ENCODE assay signal across 8 cellular contexts in genomic region chr17:30116345-30116660, GRCh38. TPM values are rescaled to one million over a fixed set of nuclear protein-coding genes. Genes with fewer than 3 reads are reported as not detected.
DNase-seq lines count a peak whose midpoint lies in the region; ATAC-seq and TF ChIP-seq lines count a peak whose summit lies in the region.

No MANE protein-coding gene starts in this region.

- H3K4me2 ChIP-seq in fibroblast of lung (ENCODE audit: extremely low read depth, insufficient read depth, low read length): peak overlapping the region; percentile 91

- H3K9ac ChIP-seq in fibroblast of lung (ENCODE audit: insufficient read depth, low read length): peak overlapping the region; percentile 100
- peak overlapping the region; percentile 99 for H3K9ac ChIP-seq in rectal smooth muscle tissue (ENCODE audit: low read length)

- intact Hi-C loops in Panc1 (cut with micrococcal nuclease; ENCODE audit: unreplicated experiment): no loop called here

- peaks cover 16% of the 10 kb centered on the region for H3K36me3 ChIP-seq in Panc1 (ENCODE audit: control insufficient read depth, insufficient read depth, low read length)
- H3K36me3 ChIP-seq in fibroblast of lung (ENCODE audit: control insufficient read depth, insufficient read depth, low read length): peaks cover 2% of the 10 kb centered on the region
- no peaks in the 10 kb centered on the region for H3K36me3 ChIP-seq in rectal smooth muscle tissue (ENCODE audit: control insufficient read depth, insufficient read depth, low read length)

- TSS peak; percentile 99 for BruUV-seq in Panc1 (replicated peaks; lab: Mats Ljungman, UMichigan)

- POLR2A ChIA-PET in Panc1 (lab: Charles Lee): no interaction called here

- DNase-seq in Panc1 (ENCODE audit: low read depth, low spot score) (no peak), fibroblast of lung (ENCODE audit: low read depth in 2 of 2) (no peak), COLO829 (ENCODE audit: low spot score) (no peak), NCI-H1048 (lab: John Stamatoyannopoulos, UW) (no peak)

- H3K27ac ChIP-seq in Panc1 (ENCODE audit: low read length): peak overlapping the region; percentile 99
- H3K27ac ChIP-seq in fibroblast of lung (ENCODE audit: insufficient read depth, low read length): peak overlapping the region; percentile 100
- H3K27ac ChIP-seq in rectal smooth muscle tissue (ENCODE audit: low read depth, low read length): peak overlapping the region; percentile 99

- H3K4me3 ChIP-seq in Panc1 (ENCODE audit: low read depth in 2 of 2, low read length in 2 of 2): peak overlapping the region; percentile 79 to 99
- peak overlapping the region; percentile 89 to 99 (median 96) for H3K4me3 ChIP-seq in fibroblast of lung (replicated peaks in 1 of 4; ENCODE audit: control extremely low read depth in 1 of 4, insufficient read depth in 1 of 4, low read depth in 3 of 4, low read length in 4 of 4)
- H3K4me3 ChIP-seq in rectal smooth muscle tissue (ENCODE audit: low read length): peak overlapping the region; percentile 99

- H4K20me1 ChIP-seq in fibroblast of lung (ENCODE audit: control insufficient read depth, extremely low read depth, insufficient read depth, low read length): no peaks in the 10 kb centered on the region

- ATAC-seq in GM18502 (IDR thresholded peaks at IDR 0.05; ENCODE audit: poor library complexity, unreplicated experiment) (peak; percentile 11), Panc1 (peak; percentile 35), HG03520 (IDR thresholded peaks at IDR 0.05; ENCODE audit: unreplicated experiment) (no peak), HG03457 (IDR thresholded peaks at IDR 0.05; ENCODE audit: unreplicated experiment) (no peak)

- no peaks in the 10 kb centered on the region for H3K27me3 ChIP-seq in Panc1 (ENCODE audit: control insufficient read depth, insufficient read depth, low read length)
- no peaks in the 10 kb centered on the region for H3K27me3 ChIP-seq in fibroblast of lung (ENCODE audit: control insufficient read depth, insufficient read depth, low read length)
- no peaks in the 10 kb centered on the region for H3K27me3 ChIP-seq in rectal smooth muscle tissue (ENCODE audit: control insufficient read depth, insufficient read depth, low read length)

- H3K9me3 ChIP-seq in Panc1 (ENCODE audit: control insufficient read depth, insufficient read depth, low read depth, low read length) (no peaks in the 10 kb centered on the region), fibroblast of lung (ENCODE audit: control insufficient read depth, insufficient read depth, low read depth, low read length) (no peaks in the 10 kb centered on the region)

- H3K4me1 ChIP-seq in Panc1 (ENCODE audit: control insufficient read depth, insufficient read depth, low read length) (peaks cover 24% of the 10 kb centered on the region), fibroblast of lung (ENCODE audit: control insufficient read depth, extremely low read depth, insufficient read depth, low read length) (peaks cover 2% of the 10 kb centered on the region), rectal smooth muscle tissue (ENCODE audit: control insufficient read depth, insufficient read depth, low read length) (peaks cover 9% of the 10 kb centered on the region)

- TF ChIP-seq CTCF in Panc1 (IDR thresholded peaks at IDR 0.05): no peak
- TF ChIP-seq CTCF in fibroblast of lung (conservative IDR thresholded peaks at IDR 0.05 in 1 of 2, IDR thresholded peaks at IDR 0.05 in 1 of 2; ENCODE audit: low read depth in 1 of 2, low read length in 2 of 2): no peak

- H2AFZ ChIP-seq in fibroblast of lung (ENCODE audit: low read length): peak overlapping the region; percentile 90

- peaks cover 46% of the 10 kb centered on the region for H3K79me2 ChIP-seq in fibroblast of lung (ENCODE audit: control insufficient read depth, insufficient read depth, low read length)

- in situ Hi-C loops in Panc1 (cut with HindIII; ENCODE audit: low pct_unique_long_range_greater_than_20kb, low sequenced_read_pairs): no loop called here

- CTCF ChIA-PET in Panc1 (lab: Charles Lee): no interaction called here

RNA-seq across cellular contexts. Expression of gene NSRP1, which starts 0.3 kb away (rescaled TPM):
- total RNA-seq in Panc1 (2021; ENCODE audit: unreplicated experiment): 30.5 TPM
- 19.1 TPM for polyA plus RNA-seq in Panc1 (2012; ENCODE audit: insufficient read length)
- total RNA-seq in fibroblast of lung: 9.2 and 12.7 TPM in 2 replicates
- polyA plus RNA-seq in fibroblast of lung: 19.5 and 19.8 TPM in 2 replicates
- polyA plus RNA-seq in fibroblast of lung (2012): 34.7 and 37.8 TPM in 2 replicates
- polyA minus RNA-seq in fibroblast of lung (ENCODE audit: low replicate concordance): 3.3 and 9.6 TPM in 2 replicates

Comparison
In these comparisons a context has a peak if more than half of its experiments do, and no peak if none do; other contexts are left out.
1. ATAC-seq: peak in GM18502 (single experiment) and Panc1 (single experiment); none in HG03520 (single experiment) and HG03457 (single experiment).
2. Peak in every context shown above with its lines, with median percentiles within 50 percentile points of each other: H3K27ac ChIP-seq and H3K4me3 ChIP-seq.